ENCODE assay signal across 9 cellular contexts in genomic region chr2:238106698-238107524, GRCh38. TPM values are rescaled to one million over a fixed set of nuclear protein-coding genes. Genes with fewer than 3 reads are reported as not detected.
DNase-seq lines count a peak whose midpoint lies in the region; ATAC-seq and TF ChIP-seq lines count a peak whose summit lies in the region.
"Had no signal": no experiment of that assay in that cellular context is flagged by ENCODE, and none has a peak within 500 bp of the region (broad histone marks: within the 10 kb centered on the region; RNA-seq: fewer than 3 reads in every experiment).

No MANE protein-coding gene starts in this region.

- DNase-seq in Daoy (ENCODE audit: low read depth) (peak; percentile 29), NOMO-1 (lab: John Stamatoyannopoulos, UW; ENCODE audit: unreplicated experiment in 2 of 2) (peak; percentile 75 to 81), foreskin keratinocyte (no peak), NK-92 (lab: John Stamatoyannopoulos, UW; ENCODE audit: unreplicated experiment) (no peak), NCI-H2029 (lab: John Stamatoyannopoulos, UW) (no peak), HPDE6-E6E7 (ENCODE audit: extremely low spot score) (no peak)
- DNase-seq in activated CD4-positive, alpha-beta T cell treated with anti-CD3 and anti-CD28 coated beads for 4 hours = no peak

- no peaks in the 10 kb centered on the region for H3K4me1 ChIP-seq in foreskin keratinocyte
- H3K4me1 ChIP-seq: SJSA1 had no signal

- peak; percentile 38 for TF ChIP-seq CTCF in foreskin keratinocyte (conservative IDR thresholded peaks at IDR 0.05)

- peak; percentile 23 for ATAC-seq in GM21515 (IDR thresholded peaks at IDR 0.05; ENCODE audit: unreplicated experiment)
- no peak for ATAC-seq in foreskin keratinocyte

- H3K27ac ChIP-seq in foreskin keratinocyte = no peak overlapping the region
- H3K27ac ChIP-seq: SJSA1 had no signal

- H3K27me3 ChIP-seq in foreskin keratinocyte = no peaks in the 10 kb centered on the region
- H3K27me3 ChIP-seq: SJSA1 had no signal

RNA-seq across cellular contexts. Expression of gene ESPNL, which starts 6.8 kb away (rescaled TPM):
- total RNA-seq in Daoy (2014; rRNA removed; shearing (Covaris generic)) = 0.40 and 0.54 TPM in 2 replicates
- total RNA-seq in foreskin keratinocyte = 0.25 and 0.92 TPM in 2 replicates
- polyA plus RNA-seq in foreskin keratinocyte = 0.20 and 0.71 TPM in 2 replicates

RNA-seq across cellular contexts. Expression of gene KLHL30, which starts 31.6 kb away (rescaled TPM):
- total RNA-seq in Daoy (2014; rRNA removed; shearing (Covaris generic)) = 0.17 TPM in 1 of 2 replicates, not detected in the other
- not detected in 2 replicates for total RNA-seq in foreskin keratinocyte
- polyA plus RNA-seq in foreskin keratinocyte = not detected in 2 replicates

RNA-seq across cellular contexts. Expression of gene SCLY, which starts 46.1 kb away (rescaled TPM):
- 19.1 and 29.7 TPM in 2 replicates for total RNA-seq in Daoy (2014; rRNA removed; shearing (Covaris generic))
- total RNA-seq in foreskin keratinocyte = 23.5 and 24.6 TPM in 2 replicates
- polyA plus RNA-seq in foreskin keratinocyte = 21.6 and 27.8 TPM in 2 replicates

RNA-seq across cellular contexts. Expression of gene ERFE, which starts 51.9 kb away (rescaled TPM):
- total RNA-seq in Daoy (2014; rRNA removed; shearing (Covaris generic)) = 3.6 and 6.8 TPM in 2 replicates
- total RNA-seq in foreskin keratinocyte = 0.28 and 0.75 TPM in 2 replicates
- polyA plus RNA-seq in foreskin keratinocyte = 0.43 and 0.46 TPM in 2 replicates

Comparison
In these comparisons a context has a peak if more than half of its experiments do, and no peak if none do; other contexts are left out.
1. DNase-seq: peak in Daoy (single experiment) and NOMO-1 (2 of 2); none in foreskin keratinocyte (0 of 2), NK-92 (single experiment), NCI-H2029 (single experiment), HPDE6-E6E7 (single experiment) and activated CD4-positive, alpha-beta T cell treated with anti-CD3 and anti-CD28 coated beads for 4 hours (0 of 2).